Comparison of ENCODE assay signal across 13 cellular contexts in the genomic region with DNA sequence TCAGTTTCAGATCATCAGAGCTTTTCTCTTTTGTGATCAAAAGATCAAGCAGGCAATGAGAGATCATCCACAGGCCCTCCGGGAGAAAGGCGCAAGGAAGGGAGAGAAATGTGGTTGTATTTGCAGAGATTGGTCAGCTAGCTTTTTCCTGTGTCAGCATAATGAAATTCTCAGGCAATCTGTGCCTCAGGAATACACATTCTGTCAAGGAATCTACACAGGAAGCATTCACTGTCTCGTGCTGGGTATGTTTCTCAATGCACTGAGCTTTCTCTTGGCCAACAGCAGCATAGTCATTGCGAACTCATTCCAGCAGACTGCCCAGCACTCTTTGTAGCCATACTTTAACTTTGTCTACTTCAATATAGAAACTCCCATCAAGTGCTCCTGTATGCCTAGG.
A peak's percentile ranks its signal among the peaks of the same experiment; 100 is the strongest.
DNase-seq lines count a peak whose midpoint lies in the region; ATAC-seq and TF ChIP-seq lines count a peak whose summit lies in the region.
"Had no signal": no experiment of that assay in that cellular context is flagged by ENCODE, and none has a peak within 500 bp of the region (broad histone marks: within the 10 kb centered on the region; RNA-seq: fewer than 3 reads in every experiment).

No MANE protein-coding gene starts in this region.

- H3K4me3 Mint-ChIP-seq in CD8-positive, alpha-beta memory T cell, result peak overlapping the region in 5 of 7 donors; percentile 9 to 70 (median 57)
- peak overlapping the region; percentile 27 for H3K4me3 Mint-ChIP-seq in central memory CD8-positive, alpha-beta T cell
- H3K4me3 Mint-ChIP-seq: activated B cell treated with CpG ODN at 0.5 μM for 24 hours had no signal

- H3K4me3 ChIP-seq in CD8-positive, alpha-beta memory T cell (ENCODE audit: low read length), result no peak overlapping the region
- H3K4me3 ChIP-seq: ascending aorta, suprapubic skin had no signal

- H3K27ac ChIP-seq in CD8-positive, alpha-beta memory T cell (ENCODE audit: low read depth, low read length), result no peak overlapping the region
- H3K27ac ChIP-seq: ascending aorta, suprapubic skin had no signal

- no peak for TF ChIP-seq CTCF in omental fat pad (IDR thresholded peaks at IDR 0.05)

- H3K27me3 Mint-ChIP-seq in CD8-positive, alpha-beta memory T cell, result peaks cover 0 to 1% of the 10 kb centered on the region in 2 donors
- H3K27me3 Mint-ChIP-seq in central memory CD8-positive, alpha-beta T cell, result no peaks in the 10 kb centered on the region
- H3K27me3 Mint-ChIP-seq: activated B cell treated with CpG ODN at 0.5 μM for 24 hours had no signal

- no peaks in the 10 kb centered on the region for H3K36me3 Mint-ChIP-seq in CD8-positive, alpha-beta memory T cell
- no peaks in the 10 kb centered on the region for H3K36me3 Mint-ChIP-seq in central memory CD8-positive, alpha-beta T cell (ENCODE audit: insufficient read depth)
- H3K36me3 Mint-ChIP-seq: naive thymus-derived CD4-positive, alpha-beta T cell had no signal

- no peaks in the 10 kb centered on the region for H3K27me3 ChIP-seq in CD8-positive, alpha-beta memory T cell (ENCODE audit: insufficient read depth, low read length, poor library complexity, severe bottlenecking)
- H3K27me3 ChIP-seq: ascending aorta, suprapubic skin had no signal

- intact Hi-C loops in sciatic nerve (cut with DNase I), result no loop called here

- no peaks in the 10 kb centered on the region for H3K9me3 ChIP-seq in CD8-positive, alpha-beta memory T cell (ENCODE audit: low read length)
- H3K9me3 ChIP-seq: ascending aorta, suprapubic skin had no signal

- H3K4me1 ChIP-seq in CD8-positive, alpha-beta memory T cell (ENCODE audit: insufficient read depth, low read length), result no peaks in the 10 kb centered on the region
- H3K4me1 ChIP-seq: ascending aorta had no signal

- no peak for ATAC-seq in central memory CD8-positive, alpha-beta T cell (replicated peaks; ENCODE audit: extremely low read depth, poor library complexity, severe bottlenecking)
- ATAC-seq in sciatic nerve, result peak; percentile 38
- no peak for ATAC-seq in omental fat pad (ENCODE audit: low FRiP score)
- ATAC-seq: naive thymus-derived CD4-positive, alpha-beta T cell had no signal

- CTCF ChIA-PET in CD8-positive, alpha-beta memory T cell (lab: Charles Lee), result no interaction called here

- no peaks in the 10 kb centered on the region for H3K9me3 Mint-ChIP-seq in CD8-positive, alpha-beta memory T cell
- no peaks in the 10 kb centered on the region for H3K9me3 Mint-ChIP-seq in central memory CD8-positive, alpha-beta T cell
- H3K9me3 Mint-ChIP-seq: activated B cell treated with CpG ODN at 0.5 μM for 24 hours; naive thymus-derived CD4-positive, alpha-beta T cell had no signal

- POLR2A ChIA-PET in CD8-positive, alpha-beta memory T cell (lab: Charles Lee), result interaction anchor here (1.2 kb wide), 1 partner anchor 86 kb away, joined by 4 read pairs; no protein-coding TSS in a partner anchor

- H3K4me1 Mint-ChIP-seq in CD8-positive, alpha-beta memory T cell, result peaks cover 13 to 29% (median 18%) of the 10 kb centered on the region in 3 donors
- H3K4me1 Mint-ChIP-seq in central memory CD8-positive, alpha-beta T cell, result peaks cover 16% of the 10 kb centered on the region
- H3K4me1 Mint-ChIP-seq: activated B cell treated with CpG ODN at 0.5 μM for 24 hours had no signal

- DNase-seq in CD8-positive, alpha-beta memory T cell, result no peak
- DNase-seq in HT1080 (ENCODE audit: low read depth) (peak; percentile 30), sciatic nerve (ENCODE audit: low spot score) (no peak), COLO829 (ENCODE audit: low spot score) (no peak), COR-L47 (lab: John Stamatoyannopoulos, UW) (no peak), omental fat pad (ENCODE audit: low spot score) (no peak)
- DNase-seq in central memory CD8-positive, alpha-beta T cell (ENCODE audit: low spot score in 2 of 2), result no peak
- DNase-seq: activated B cell treated with CpG ODN at 0.5 μM for 24 hours; activated T-cell treated with anti-CD3 and anti-CD28 coated beads for 4 hours; naive thymus-derived CD4-positive, alpha-beta T cell; NCI-H2171 had no signal

- H3K27ac Mint-ChIP-seq in CD8-positive, alpha-beta memory T cell, result peak overlapping the region in 2 of 8 donors; percentile 11 to 44
- no peak overlapping the region for H3K27ac Mint-ChIP-seq in central memory CD8-positive, alpha-beta T cell (ENCODE audit: low read depth)
- H3K27ac Mint-ChIP-seq: activated B cell treated with CpG ODN at 0.5 μM for 24 hours had no signal

- no peaks in the 10 kb centered on the region for H3K36me3 ChIP-seq in CD8-positive, alpha-beta memory T cell (ENCODE audit: insufficient read depth, low read length)
- H3K36me3 ChIP-seq: ascending aorta, suprapubic skin had no signal
